Comparison of ENCODE assay signal across 8 cellular contexts in the genomic region with DNA sequence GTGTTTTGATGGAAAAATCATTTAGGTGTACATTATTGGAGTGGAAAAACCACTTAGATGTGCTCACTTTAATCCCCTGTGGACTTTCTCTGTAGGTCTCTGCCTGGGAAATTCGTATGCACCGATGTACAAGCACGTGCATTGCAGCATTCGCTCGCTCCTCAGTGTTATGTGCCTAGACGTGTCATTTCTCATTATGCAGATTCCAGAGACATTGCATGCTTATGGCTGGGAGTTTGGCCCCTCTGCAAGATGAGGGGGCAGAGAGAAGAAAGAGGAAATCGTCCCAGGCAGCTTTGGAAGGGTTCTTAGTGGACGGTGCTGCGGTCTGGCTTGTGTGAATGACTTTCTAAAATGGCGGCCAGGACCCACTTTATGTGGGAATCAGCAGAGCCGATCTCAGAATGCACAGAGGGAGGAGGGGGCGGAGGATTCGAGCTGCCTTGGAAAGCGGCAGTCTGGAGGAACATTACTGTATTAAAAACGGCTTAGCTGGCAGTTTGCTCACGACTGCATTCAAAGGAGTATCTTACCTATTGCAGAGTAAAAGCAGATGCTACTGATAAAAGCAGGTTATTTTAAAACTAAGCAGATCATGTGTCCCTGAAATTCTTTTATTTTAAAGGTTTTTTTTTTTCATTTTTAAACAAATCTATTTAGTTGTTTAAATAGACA. TPM values are rescaled to one million over a fixed set of nuclear protein-coding genes. Genes with fewer than 3 reads are reported as not detected.
DNase-seq lines count a peak whose midpoint lies in the region; ATAC-seq and TF ChIP-seq lines count a peak whose summit lies in the region.

No MANE protein-coding gene starts in this region.

- H3K27ac Mint-ChIP-seq in CD4-positive, CD25-positive, alpha-beta regulatory T cell = peak overlapping the region; percentile 91 to 97 (median 96)
- peak overlapping the region; percentile 87 for H3K27ac Mint-ChIP-seq in activated T-helper 1 cell treated with anti-CD3 and anti-CD28 coated beads, Interleukin-12 subunit alpha, Interleukin-12 subunit beta, Interleukin-2, Interleukin-4 antibody, amounts not matched to agents 30 ng/mL and 10 ng/mL and 1 ng/mL, durations not matched to agents 14 hours and 24 hours and 36 hours

- peaks cover 30 to 71% (median 46%) of the 10 kb centered on the region in 4 donors for H3K4me1 Mint-ChIP-seq in CD4-positive, CD25-positive, alpha-beta regulatory T cell
- peaks cover 44% of the 10 kb centered on the region for H3K4me1 Mint-ChIP-seq in activated T-helper 1 cell treated with anti-CD3 and anti-CD28 coated beads, Interleukin-12 subunit alpha, Interleukin-12 subunit beta, Interleukin-2, Interleukin-4 antibody, amounts not matched to agents 30 ng/mL and 10 ng/mL and 1 ng/mL, durations not matched to agents 14 hours and 24 hours and 36 hours (ENCODE audit: low read depth)

- no peaks in the 10 kb centered on the region for H3K36me3 Mint-ChIP-seq in CD4-positive, CD25-positive, alpha-beta regulatory T cell
- H3K36me3 Mint-ChIP-seq in activated T-helper 1 cell treated with anti-CD3 and anti-CD28 coated beads, Interleukin-12 subunit alpha, Interleukin-12 subunit beta, Interleukin-2, Interleukin-4 antibody, amounts not matched to agents 30 ng/mL and 10 ng/mL and 1 ng/mL, durations not matched to agents 14 hours and 24 hours and 36 hours (ENCODE audit: low read depth) = peaks cover 11% of the 10 kb centered on the region

- peaks cover 17% of the 10 kb centered on the region for H4K20me1 ChIP-seq in osteoblast (ENCODE audit: insufficient read depth, low read length)

- H3K4me3 Mint-ChIP-seq in CD4-positive, CD25-positive, alpha-beta regulatory T cell = peak overlapping the region; percentile 97 to 99 (median 98)
- H3K4me3 Mint-ChIP-seq in activated T-helper 1 cell treated with anti-CD3 and anti-CD28 coated beads, Interleukin-12 subunit alpha, Interleukin-12 subunit beta, Interleukin-2, Interleukin-4 antibody, amounts not matched to agents 30 ng/mL and 10 ng/mL and 1 ng/mL, durations not matched to agents 14 hours and 24 hours and 36 hours = peak overlapping the region; percentile 94

- no peak for TF ChIP-seq CTCF in osteoblast (IDR thresholded peaks at IDR 0.05; ENCODE audit: extremely low read depth, low read depth, low read length)

- H3K9me3 ChIP-seq in CD4-positive, CD25-positive, alpha-beta regulatory T cell (ENCODE audit: control insufficient read depth in 2 of 2, low read length in 2 of 2) = no peaks in the 10 kb centered on the region
- H3K9me3 ChIP-seq in osteoblast (ENCODE audit: low read depth, low read length) = no peaks in the 10 kb centered on the region

- H3K9me3 Mint-ChIP-seq in CD4-positive, CD25-positive, alpha-beta regulatory T cell = peaks cover 0 to 2% (median 0%) of the 10 kb centered on the region in 7 donors
- H3K9me3 Mint-ChIP-seq in activated T-helper 1 cell treated with anti-CD3 and anti-CD28 coated beads, Interleukin-12 subunit alpha, Interleukin-12 subunit beta, Interleukin-2, Interleukin-4 antibody, amounts not matched to agents 30 ng/mL and 10 ng/mL and 1 ng/mL, durations not matched to agents 14 hours and 24 hours and 36 hours = no peaks in the 10 kb centered on the region

- H3K27me3 Mint-ChIP-seq in CD4-positive, CD25-positive, alpha-beta regulatory T cell = no peaks in the 10 kb centered on the region
- H3K27me3 Mint-ChIP-seq in activated T-helper 1 cell treated with anti-CD3 and anti-CD28 coated beads, Interleukin-12 subunit alpha, Interleukin-12 subunit beta, Interleukin-2, Interleukin-4 antibody, amounts not matched to agents 30 ng/mL and 10 ng/mL and 1 ng/mL, durations not matched to agents 14 hours and 24 hours and 36 hours (ENCODE audit: insufficient read depth) = no peaks in the 10 kb centered on the region

- peak overlapping the region; percentile 85 for H2AFZ ChIP-seq in osteoblast (ENCODE audit: low read length)

- H3K27me3 ChIP-seq in CD4-positive, CD25-positive, alpha-beta regulatory T cell (ENCODE audit: control insufficient read depth, insufficient read depth, low read length) = no peaks in the 10 kb centered on the region
- no peaks in the 10 kb centered on the region for H3K27me3 ChIP-seq in osteoblast (ENCODE audit: insufficient read depth, low read length)

- H3K4me2 ChIP-seq in osteoblast (ENCODE audit: insufficient read depth, low read length) = peak overlapping the region; percentile 100

- H3K4me1 ChIP-seq in CD4-positive, CD25-positive, alpha-beta regulatory T cell (ENCODE audit: control insufficient read depth, insufficient read depth, low read length, poor library complexity, severe bottlenecking) = peaks cover 55% of the 10 kb centered on the region
- peaks cover 32% of the 10 kb centered on the region for H3K4me1 ChIP-seq in osteoblast (ENCODE audit: insufficient read depth, low read length)

- DNase-seq in CD4-positive, CD25-positive, alpha-beta regulatory T cell = peak; percentile 12 to 28 (median 13)
- peak in 63 of 76 experiments; percentile 5 to 71 (median 35) for DNase-seq in HUDEP-2 (lab: John Stamatoyannopoulos, UW; ENCODE audit: unreplicated experiment in 76 of 76)
- peak; percentile 65 for DNase-seq in NOMO-1 treated with dmso at 0.1 percent for 144 hours (lab: John Stamatoyannopoulos, UW; ENCODE audit: unreplicated experiment)
- DNase-seq in activated T-helper 1 cell treated with anti-CD3 and anti-CD28 coated beads, Interleukin-12 subunit alpha, Interleukin-12 subunit beta, Interleukin-2, Interleukin-4 antibody, amounts not matched to agents 30 ng/mL and 10 ng/mL and 1 ng/mL, durations not matched to agents 14 hours and 24 hours and 36 hours (ENCODE audit: low spot score) = peak; percentile 16
- DNase-seq in foreskin melanocyte = peak; percentile 37
- peak; percentile 46 for DNase-seq in osteoblast (ENCODE audit: insufficient read length, low spot score, missing footprints)

- H3K27ac ChIP-seq in CD4-positive, CD25-positive, alpha-beta regulatory T cell (ENCODE audit: insufficient read depth, low read length, poor library complexity, severe bottlenecking) = peak overlapping the region; percentile 91
- peak overlapping the region; percentile 94 for H3K27ac ChIP-seq in osteoblast (ENCODE audit: low read depth, low read length)

- H3K36me3 ChIP-seq in CD4-positive, CD25-positive, alpha-beta regulatory T cell (ENCODE audit: control insufficient read depth, insufficient read depth, low read length) = no peaks in the 10 kb centered on the region
- no peaks in the 10 kb centered on the region for H3K36me3 ChIP-seq in osteoblast (ENCODE audit: insufficient read depth, low read length)

- peak overlapping the region; percentile 99 for H3K4me3 ChIP-seq in CD4-positive, CD25-positive, alpha-beta regulatory T cell (ENCODE audit: low read depth, low read length)
- H3K4me3 ChIP-seq in osteoblast (ENCODE audit: insufficient read depth, low read length) = peak overlapping the region; percentile 76

- intact Hi-C loops in activated T-helper 1 cell treated with anti-CD3 and anti-CD28 coated beads, Interleukin-12 subunit alpha, Interleukin-12 subunit beta, Interleukin-2, Interleukin-4 antibody, amounts not matched to agents 30 ng/mL and 10 ng/mL and 1 ng/mL, durations not matched to agents 14 hours and 24 hours and 36 hours (cut with micrococcal nuclease) = loop anchor here (5.0 to 10.0 kb wide), 2 partner anchors 233 to 435 kb away; a partner anchor contains a TSS

- no peak for ATAC-seq in CD4-positive, CD25-positive, alpha-beta regulatory T cell (ENCODE audit: low read depth in 2 of 2)
- ATAC-seq in GM18907 (IDR thresholded peaks at IDR 0.05; ENCODE audit: unreplicated experiment) (no peak), HG02973 (IDR thresholded peaks at IDR 0.05; ENCODE audit: unreplicated experiment) (no peak)

- peaks cover 78% of the 10 kb centered on the region for H3K79me2 ChIP-seq in osteoblast (ENCODE audit: insufficient read depth, low read length)

RNA-seq across cellular contexts. Expression of a gene that starts 2.4 kb away (rescaled TPM):
- 92.4 TPM for total RNA-seq in CD4-positive, CD25-positive, alpha-beta regulatory T cell
- 1 to 10 TPM; 7.4 to 9.0 (median 7.9) TPM for polyA plus RNA-seq in CD4-positive, CD25-positive, alpha-beta regulatory T cell
- 81.9 and 87.6 TPM in 2 replicates for total RNA-seq in activated T-helper 1 cell treated with anti-CD3 and anti-CD28 coated beads, Interleukin-12 subunit alpha, Interleukin-12 subunit beta, Interleukin-2, Interleukin-4 antibody, amounts not matched to agents 30 ng/mL and 10 ng/mL and 1 ng/mL, durations not matched to agents 14 hours and 24 hours and 36 hours
- total RNA-seq in osteoblast = 21.0 and 24.8 TPM in 2 replicates

RNA-seq across cellular contexts. Expression of a gene that starts 42.5 kb away (rescaled TPM):
- 0.59 TPM for total RNA-seq in CD4-positive, CD25-positive, alpha-beta regulatory T cell
- polyA plus RNA-seq in CD4-positive, CD25-positive, alpha-beta regulatory T cell = 1 to 10 TPM in 3 of 4 donors, under 1 TPM in 1; 0.94 to 1.7 (median 1.1) TPM
- 1.3 and 1.5 TPM in 2 replicates for total RNA-seq in activated T-helper 1 cell treated with anti-CD3 and anti-CD28 coated beads, Interleukin-12 subunit alpha, Interleukin-12 subunit beta, Interleukin-2, Interleukin-4 antibody, amounts not matched to agents 30 ng/mL and 10 ng/mL and 1 ng/mL, durations not matched to agents 14 hours and 24 hours and 36 hours
- total RNA-seq in osteoblast = 1.1 and 1.5 TPM in 2 replicates

Comparison
In these comparisons a context has a peak if more than half of its experiments do, and no peak if none do; other contexts are left out.
1. DNase-seq: peak in every context shown above with its lines; median percentile 65 in NOMO-1 treated with dmso at 0.1 percent for 144 hours; 46 in osteoblast; 37 in foreskin melanocyte; 35 in HUDEP-2; 16 in activated T-helper 1 cell treated with anti-CD3 and anti-CD28 coated beads, Interleukin-12 subunit alpha, Interleukin-12 subunit beta, Interleukin-2, Interleukin-4 antibody, amounts not matched to agents 30 ng/mL and 10 ng/mL and 1 ng/mL, durations not matched to agents 14 hours and 24 hours and 36 hours; 13 in CD4-positive, CD25-positive, alpha-beta regulatory T cell.